Comparison of ENCODE assay signal across 1 cellular context in genomic region chr7:45893996-45894664, GRCh38.
TF ChIP-seq lines count a peak whose summit lies in the region.

No MANE protein-coding gene starts in this region.

TF ChIP-seq in HepG2, 621 proteins besides CTCF, POLR2A, EP300 and RAD21 (continued from another document and continues in another):
- TF ChIP-seq ZSCAN9 (CRISPR knock-in tag; IDR thresholded peaks at IDR 0.05; ENCODE audit: borderline replicate concordance) (no peak), TBX2 (CRISPR knock-in tag; IDR thresholded peaks at IDR 0.05; ENCODE audit: borderline replicate concordance) (0 out of 2 replicates have a peak, but pooled peaks have one; percentile 14), PAXIP1 (CRISPR knock-in tag; conservative IDR thresholded peaks at IDR 0.05) (peak; percentile 55; the same call in 1 of the 2 replicates), ZNF431 (CRISPR knock-in tag; IDR thresholded peaks at IDR 0.05; ENCODE audit: borderline replicate concordance, low read depth) (peak; percentile 71), ZNF468 (CRISPR knock-in tag; IDR thresholded peaks at IDR 0.05) (no peak), CEBPZ (IDR thresholded peaks at IDR 0.05; ENCODE audit: low read length) (no peak), ZSCAN21 (CRISPR knock-in tag; IDR thresholded peaks at IDR 0.05; ENCODE audit: borderline replicate concordance) (peak; percentile 92), HOMEZ (CRISPR knock-in tag; IDR thresholded peaks at IDR 0.05; ENCODE audit: low read depth) (no peak), NAIF1 (CRISPR knock-in tag; IDR thresholded peaks at IDR 0.05; ENCODE audit: borderline replicate concordance) (no peak; the same call in 1 of the 2 replicates), KDM1A (CRISPR knock-in tag; IDR thresholded peaks at IDR 0.05) (no peak), NFE2L1 (CRISPR knock-in tag; IDR thresholded peaks at IDR 0.05; ENCODE audit: borderline replicate concordance) (no peak), PLRG1 (conservative IDR thresholded peaks at IDR 0.05) (no peak), ATF3 (CRISPR knock-in tag; IDR thresholded peaks at IDR 0.05) (no peak), ZNF512 (CRISPR knock-in tag; IDR thresholded peaks at IDR 0.05) (no peak), TBX3 (IDR thresholded peaks at IDR 0.05; ENCODE audit: borderline replicate concordance) (no peak), NR0B2 (CRISPR knock-in tag; IDR thresholded peaks at IDR 0.05) (no peak), ZNF432 (CRISPR knock-in tag; IDR thresholded peaks at IDR 0.05; ENCODE audit: borderline replicate concordance) (no peak), SATB2 (CRISPR knock-in tag; IDR thresholded peaks at IDR 0.05) (no peak; the same call in 1 of the 2 replicates), NCOR1 (IDR thresholded peaks at IDR 0.05; ENCODE audit: borderline replicate concordance, low read length) (no peak), ZBTB49 (CRISPR knock-in tag; IDR thresholded peaks at IDR 0.05; ENCODE audit: borderline replicate concordance) (no peak), NFAT5 (CRISPR knock-in tag; IDR thresholded peaks at IDR 0.05) (no peak), ZNF224 (CRISPR knock-in tag; IDR thresholded peaks at IDR 0.05) (peak; percentile 54; the same call in 1 of the 2 replicates), FOXP4 (CRISPR knock-in tag; IDR thresholded peaks at IDR 0.05) (peak; percentile 22; the same call in 1 of the 2 replicates), KLF6 (CRISPR knock-in tag; IDR thresholded peaks at IDR 0.05) (no peak), KLF15 (CRISPR knock-in tag; IDR thresholded peaks at IDR 0.05; ENCODE audit: borderline replicate concordance) (no peak), ZNF709 (CRISPR knock-in tag; IDR thresholded peaks at IDR 0.05) (peak; percentile 89; the same call in 1 of the 2 replicates), ZNF20 (CRISPR knock-in tag; IDR thresholded peaks at IDR 0.05) (no peak), NCOA1 (CRISPR knock-in tag; IDR thresholded peaks at IDR 0.05) (0 out of 2 replicates have a peak, but pooled peaks have one; percentile 25), ZNF75D (CRISPR knock-in tag; IDR thresholded peaks at IDR 0.05; ENCODE audit: borderline replicate concordance) (no peak), ZNF576 (CRISPR knock-in tag; IDR thresholded peaks at IDR 0.05) (peak; percentile 77; the same call in 1 of the 2 replicates), RBAK (CRISPR knock-in tag; IDR thresholded peaks at IDR 0.05) (no peak), SMARCE1 (IDR thresholded peaks at IDR 0.05; ENCODE audit: borderline replicate concordance) (no peak), ZNF614 (CRISPR knock-in tag; IDR thresholded peaks at IDR 0.05; ENCODE audit: borderline replicate concordance) (no peak), TERF1 (CRISPR knock-in tag; IDR thresholded peaks at IDR 0.05) (no peak; the same call in 1 of the 2 replicates)
